Comparison of ENCODE assay signal across 23 cellular contexts in the genomic region with DNA sequence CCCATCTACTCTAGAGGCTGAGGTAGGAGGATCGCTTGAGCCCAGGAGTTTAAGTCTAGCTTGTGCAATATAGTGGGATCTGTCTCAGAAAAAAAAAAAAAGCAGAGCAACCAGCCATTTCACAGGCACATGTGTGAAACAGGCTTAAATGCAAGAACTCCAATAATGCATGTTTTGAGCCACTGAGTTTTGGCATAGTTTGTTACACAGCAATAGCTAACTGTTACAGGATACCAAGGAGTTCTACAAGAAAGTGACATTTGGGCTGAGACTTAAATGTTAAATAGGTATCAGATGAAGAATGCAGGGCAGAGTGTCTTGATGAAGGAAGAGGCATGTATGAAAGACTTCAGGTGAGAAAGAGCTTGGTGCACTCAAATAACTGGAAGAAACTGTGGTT.
"Had no signal": no experiment of that assay in that cellular context is flagged by ENCODE, and none has a peak within 500 bp of the region (broad histone marks: within the 10 kb centered on the region; RNA-seq: fewer than 3 reads in every experiment).

No MANE protein-coding gene starts in this region.

- DNase-seq: dermis blood vessel endothelial cell; dorsolateral prefrontal cortex; effector CD4-positive, alpha-beta T cell; effector memory CD4-positive, alpha-beta T cell; erythroblast; esophagus squamous epithelium; foreskin fibroblast; foreskin melanocyte; gastrocnemius medialis; glutamatergic neuron; head of caudate nucleus; heart right ventricle; hippocampal formation; left cardiac atrium; left lung; left ventricle myocardium superior; lower lobe of right lung; mesenchymal stem cell; mucosa of descending colon; naive B cell had no signal

- H3K9me3 ChIP-seq: esophagus squamous epithelium, gastrocnemius medialis, lower lobe of right lung, mucosa of descending colon had no signal

- H3K36me3 Mint-ChIP-seq: naive B cell had no signal

- ATAC-seq: esophagus mucosa, gastrocnemius medialis, heart right ventricle, left cardiac atrium, left lung, left ventricle myocardium superior, lower lobe of right lung, mucosa of descending colon had no signal

- H3K4me3 ChIP-seq: coronary artery, dorsolateral prefrontal cortex, esophagus squamous epithelium, gastrocnemius medialis, heart right ventricle, left lung, lower lobe of right lung, mucosa of descending colon had no signal

- H3K4me1 ChIP-seq: left lung, lower lobe of right lung had no signal

- H3K27ac Mint-ChIP-seq: mesothelial cell of epicardium, naive B cell had no signal

- H3K27me3 ChIP-seq: dorsolateral prefrontal cortex, esophagus squamous epithelium, gastrocnemius medialis, heart right ventricle, left lung had no signal

- H3K4me3 Mint-ChIP-seq: mesothelial cell of epicardium had no signal

- H3K27me3 Mint-ChIP-seq: naive B cell had no signal

- H3K36me3 ChIP-seq: esophagus squamous epithelium, gastrocnemius medialis, heart right ventricle, left lung, lower lobe of right lung had no signal
